In genomic region chr18:31990823-31991222, GRCh38 we compare ENCODE assay signal across 13 cellular contexts. TPM values are rescaled to one million over a fixed set of nuclear protein-coding genes. Genes with fewer than 3 reads are reported as not detected.
A peak's percentile ranks its signal among the peaks of the same experiment; 100 is the strongest.
DNase-seq lines count a peak whose midpoint lies in the region; ATAC-seq and TF ChIP-seq lines count a peak whose summit lies in the region.
"Had no signal": no experiment of that assay in that cellular context is flagged by ENCODE, and none has a peak within 500 bp of the region (broad histone marks: within the 10 kb centered on the region; RNA-seq: fewer than 3 reads in every experiment).

No MANE protein-coding gene starts in this region.

- H3K4me1 Mint-ChIP-seq in chondrocyte (ENCODE audit: low read depth) = peaks cover 9% of the 10 kb centered on the region

- ATAC-seq in GM19023 (IDR thresholded peaks at IDR 0.05; ENCODE audit: unreplicated experiment) (peak; percentile 98), GM21786 (IDR thresholded peaks at IDR 0.05; ENCODE audit: unreplicated experiment) (peak; percentile 100), HG03354 (IDR thresholded peaks at IDR 0.05; ENCODE audit: poor library complexity, severe bottlenecking, unreplicated experiment) (peak; percentile 100)
- ATAC-seq: HCT116, left colon, pancreas, PC-3 had no signal

- no peaks in the 10 kb centered on the region for H3K9me3 Mint-ChIP-seq in chondrocyte (ENCODE audit: low read depth)
- H3K9me3 Mint-ChIP-seq: activated T-helper 2 cell treated with anti-CD3 and anti-CD28 coated beads, Interferon-gamma antibody, Interleukin-2, Interleukin-4, amounts not matched to agents 10 μg/mL and 5 μg/mL and 100 μg/mL, durations not matched to agents 14 hours and 24 hours and 36 hours had no signal

- DNase-seq in pons (ENCODE audit: low spot score) (peak; percentile 64), chondrocyte (ENCODE audit: low spot score) (no peak), HEK293T (ENCODE audit: extremely low spot score) (no peak), NCI-H69 (lab: John Stamatoyannopoulos, UW) (no peak)
- DNase-seq in stimulated activated CD4-positive, alpha-beta T cell treated with anti-CD3 and anti-CD28 coated beads, Interleukin-1b, Interleukin-23, amount 100 ng/mL, for 48 hours = no peak
- DNase-seq: left colon, pancreas, PC-3 had no signal

- H3K27ac Mint-ChIP-seq in chondrocyte (ENCODE audit: unreplicated experiment) = no peak overlapping the region
- H3K27ac Mint-ChIP-seq: activated T-helper 2 cell treated with anti-CD3 and anti-CD28 coated beads, Interferon-gamma antibody, Interleukin-2, Interleukin-4, amounts not matched to agents 10 μg/mL and 5 μg/mL and 100 μg/mL, durations not matched to agents 14 hours and 24 hours and 36 hours had no signal

- POLR2A ChIA-PET in HEK293T (lab: Yijun Ruan, JAX) = interaction anchor here (0.6 kb wide), 1 partner anchor 101 kb away, joined by 3 read pairs; the partner anchor contains the start of gene RNF138

- H3K4me3 Mint-ChIP-seq in chondrocyte (ENCODE audit: unreplicated experiment) = no peak overlapping the region

- H3K27me3 Mint-ChIP-seq in chondrocyte (ENCODE audit: low read depth) = no peaks in the 10 kb centered on the region

- H3K36me3 Mint-ChIP-seq in chondrocyte (ENCODE audit: low read depth) = no peaks in the 10 kb centered on the region

- CTCF ChIA-PET in HEK293T (lab: Yijun Ruan, JAX) = no interaction called here

- no peak for TF ChIP-seq CTCF in chondrocyte (IDR thresholded peaks at IDR 0.05)

TF ChIP-seq in HEK293T, 16 proteins besides CTCF, POLR2A, EP300 and RAD21:
- TF ChIP-seq ELF4 (IDR thresholded peaks at IDR 0.05) (no peak), PKNOX1 (IDR thresholded peaks at IDR 0.05) (no peak), CTBP1 (IDR thresholded peaks at IDR 0.05; ENCODE audit: borderline replicate concordance) (no peak)

RNA-seq across cellular contexts. Expression of gene RNF125, which starts 27.8 kb away (rescaled TPM):
- 0.51 to 0.87 TPM (median 0.60 TPM) in 3 replicates for total RNA-seq in chondrocyte

RNA-seq across cellular contexts. Expression of gene TRAPPC8, which starts 47.9 kb away (rescaled TPM):
- total RNA-seq in chondrocyte = 25.8 to 32.8 TPM (median 29.6 TPM) in 3 replicates
